17 cellular contexts compared by ENCODE assay signal in genomic region chr1:196376648-196377295, GRCh38.
"Had no signal": no experiment of that assay in that cellular context is flagged by ENCODE, and none has a peak within 500 bp of the region (broad histone marks: within the 10 kb centered on the region; RNA-seq: fewer than 3 reads in every experiment).

No MANE protein-coding gene starts in this region.

- H3K4me3 Mint-ChIP-seq: activated CD8-positive, alpha-beta T cell treated with anti-CD3 and anti-CD28 coated beads, Interleukin-2, amount 10 ng/mL, durations not matched to agents 7 days and 5 days; activated T-cell treated with anti-CD3 and anti-CD28 coated beads, Interleukin-2, amount 50 U/mL, for 72 hours; mesothelial cell of epicardium; neural crest cell; stimulated activated effector memory CD8-positive, alpha-beta T cell treated with anti-CD3 and anti-CD28 coated beads, Interleukin-12 subunit alpha, Interleukin-12 subunit beta, amount 100 ng/mL, for 72 hours; WTC11 had no signal

- H3K36me3 Mint-ChIP-seq: activated naive CD4-positive, alpha-beta T cell treated with anti-CD3 and anti-CD28 coated beads, Interleukin-2, amount 50 U/mL, for 72 hours; stimulated activated effector memory CD8-positive, alpha-beta T cell treated with anti-CD3 and anti-CD28 coated beads, Interleukin-12 subunit alpha, Interleukin-12 subunit beta, amount 100 ng/mL, for 72 hours; WTC11 had no signal

- H3K27ac Mint-ChIP-seq: activated CD8-positive, alpha-beta T cell treated with anti-CD3 and anti-CD28 coated beads, Interleukin-2, amount 10 ng/mL, durations not matched to agents 7 days and 5 days; activated naive CD4-positive, alpha-beta T cell treated with anti-CD3 and anti-CD28 coated beads, Interleukin-2, amount 50 U/mL, for 72 hours; activated T-cell treated with anti-CD3 and anti-CD28 coated beads, Interleukin-2, amount 50 U/mL, for 72 hours; mesothelial cell of epicardium; stimulated activated effector memory CD8-positive, alpha-beta T cell treated with anti-CD3 and anti-CD28 coated beads, Interleukin-12 subunit alpha, Interleukin-12 subunit beta, amount 100 ng/mL, for 72 hours had no signal

- ATAC-seq: activated CD8-positive, alpha-beta T cell treated with anti-CD3 and anti-CD28 coated beads, Interleukin-2, amount 10 ng/mL, durations not matched to agents 7 days and 5 days; activated naive CD4-positive, alpha-beta T cell treated with anti-CD3 and anti-CD28 coated beads, Interleukin-2, amount 50 U/mL, for 72 hours; activated T-cell treated with anti-CD3 and anti-CD28 coated beads, Interleukin-2, amount 50 U/mL, for 72 hours; body of pancreas; stimulated activated effector memory CD8-positive, alpha-beta T cell treated with anti-CD3 and anti-CD28 coated beads, Interleukin-12 subunit alpha, Interleukin-12 subunit beta, amount 100 ng/mL, for 72 hours; WTC11 had no signal

- DNase-seq: activated CD4-positive, alpha-beta T cell treated with anti-CD3 and anti-CD28 coated beads for 48 hours; activated CD8-positive, alpha-beta memory T cell treated with anti-CD3 and anti-CD28 coated beads, Interleukin-2, amount 50 U/mL, for 4 hours; activated CD8-positive, alpha-beta T cell treated with anti-CD3 and anti-CD28 coated beads, Interleukin-2, amount 10 ng/mL, durations not matched to agents 7 days and 5 days; activated gamma-delta T cell; activated T-cell treated with anti-CD3 and anti-CD28 coated beads, Interleukin-2, amount 50 U/mL, for 72 hours; amniotic stem cell; body of pancreas; caudate nucleus; islet precursor cell; ovary; sigmoid colon; T1000 had no signal

- H3K9me3 Mint-ChIP-seq: activated naive CD4-positive, alpha-beta T cell treated with anti-CD3 and anti-CD28 coated beads, Interleukin-2, amount 50 U/mL, for 72 hours; neural crest cell; stimulated activated effector memory CD8-positive, alpha-beta T cell treated with anti-CD3 and anti-CD28 coated beads, Interleukin-12 subunit alpha, Interleukin-12 subunit beta, amount 100 ng/mL, for 72 hours; WTC11 had no signal

- H3K4me1 Mint-ChIP-seq: mesothelial cell of epicardium; neural crest cell; stimulated activated effector memory CD8-positive, alpha-beta T cell treated with anti-CD3 and anti-CD28 coated beads, Interleukin-12 subunit alpha, Interleukin-12 subunit beta, amount 100 ng/mL, for 72 hours had no signal
